Comparison of ENCODE assay signal across 1 cellular context in the genomic region with DNA sequence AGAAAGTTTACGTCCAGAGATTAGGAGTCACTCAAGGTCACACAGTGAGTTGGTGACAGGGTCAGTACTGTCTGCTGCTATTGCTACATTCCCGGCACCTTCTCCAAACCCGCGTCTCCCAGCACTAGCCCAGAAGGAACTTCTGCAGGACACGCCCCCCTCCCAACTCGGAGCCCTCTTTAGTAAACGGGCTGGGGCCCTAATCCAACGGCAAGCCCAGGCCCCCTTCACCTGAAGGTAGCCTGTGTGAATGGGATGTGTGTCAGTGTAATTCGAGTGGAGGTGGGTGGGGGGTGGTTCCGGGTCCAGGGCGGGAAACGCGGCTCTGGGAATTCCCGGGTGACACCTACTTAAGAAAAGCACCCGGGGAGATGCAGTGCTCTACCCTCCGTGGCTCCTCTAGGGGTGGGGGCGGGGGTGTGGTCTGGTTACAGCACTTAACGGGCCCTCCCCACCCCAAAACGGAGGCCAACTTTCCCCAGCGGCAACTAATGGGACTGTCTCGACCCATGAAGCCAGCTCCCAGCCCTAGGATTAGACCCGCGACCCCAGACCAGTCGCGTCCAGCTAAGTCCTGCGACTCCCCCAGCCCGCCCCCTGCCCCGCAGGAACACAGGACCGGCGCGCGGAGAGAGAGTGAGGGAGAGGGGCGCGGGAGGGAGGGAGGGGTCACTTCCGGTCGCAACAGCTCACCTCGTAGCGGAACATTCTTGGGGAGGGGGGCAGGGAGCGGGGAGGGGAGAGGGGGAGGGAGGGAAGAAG.
TF ChIP-seq lines count a peak whose summit lies in the region.

No MANE protein-coding gene starts in this region.

TF ChIP-seq in HEK293, 187 proteins besides CTCF, POLR2A, EP300 and RAD21 (continued from another document):
- TF ChIP-seq KLF1 (tag by site-specific recombination; IDR thresholded peaks at IDR 0.05): peak; percentile 55
